In genomic region chr13:93672996-93673395, GRCh38 we compare ENCODE assay signal across 31 cellular contexts.
"Had no signal": no experiment of that assay in that cellular context is flagged by ENCODE, and none has a peak within 500 bp of the region (broad histone marks: within the 10 kb centered on the region; RNA-seq: fewer than 3 reads in every experiment).

No MANE protein-coding gene starts in this region.

- FAIRE-seq: astrocyte, bronchial epithelial cell, frontal cortex had no signal

- H3K36me3 ChIP-seq: adrenal gland, brain microvascular endothelial cell, WERI-Rb-1 had no signal

- H3K27me3 ChIP-seq: adrenal gland, brain microvascular endothelial cell, dorsolateral prefrontal cortex had no signal

- H3K9me3 ChIP-seq: adrenal gland had no signal

- DNase-seq: activated B cell treated with CpG ODN at 0.5 μM for 24 hours; activated CD4-positive, alpha-beta T cell treated with anti-CD3 and anti-CD28 coated beads for 48 hours; activated CD4-positive, alpha-beta T cell treated with anti-CD3 and anti-CD28 coated beads, Interleukin-2, amount 50 U/mL, for 1 hour; activated CD4-positive, alpha-beta T cell treated with anti-CD3 and anti-CD28 coated beads, Interleukin-2, amount 50 U/mL, for 48 hours; activated CD8-positive, alpha-beta memory T cell treated with anti-CD3 and anti-CD28 coated beads for 24 hours; activated CD8-positive, alpha-beta T cell treated with anti-CD3 and anti-CD28 coated beads for 36 hours; activated effector memory CD4-positive, alpha-beta T cell treated with Interleukin-2 at 50 U/mL for 16 hours; activated gamma-delta T cell treated with Interleukin-2 at 50 U/mL for 16 hours; activated naive CD4-positive, alpha-beta T cell treated with anti-CD3 and anti-CD28 coated beads, Interleukin-2, amount 50 U/mL, for 16 hours; activated naive CD4-positive, alpha-beta T cell treated with Interleukin-2 at 50 U/mL for 16 hours; activated naive CD8-positive, alpha-beta T cell treated with anti-CD3 and anti-CD28 coated beads for 36 hours; activated naive CD8-positive, alpha-beta T cell treated with anti-CD3 and anti-CD28 coated beads, Interleukin-2, amount 50 U/mL, for 24 hours; activated T-cell treated with anti-CD3 and anti-CD28 coated beads, Interleukin-2, amount 50 U/mL, for 4 hours; adrenal gland; brain microvascular endothelial cell; dorsolateral prefrontal cortex; effector memory CD4-positive, alpha-beta T cell; endodermal cell; foreskin fibroblast; glutamatergic neuron; T-helper 1 cell; T-helper 17 cell; T1000; WERI-Rb-1 had no signal

- ATAC-seq: activated CD4-positive, CD25-positive, alpha-beta regulatory T cell treated with anti-CD3 and anti-CD28 coated beads, Interleukin-2, amount 50 U/mL, for 24 hours; activated CD8-positive, alpha-beta T cell treated with anti-CD3 and anti-CD28 coated beads for 36 hours; activated naive CD8-positive, alpha-beta T cell treated with anti-CD3 and anti-CD28 coated beads, Interleukin-2, amount 50 U/mL, for 24 hours; activated T-cell treated with anti-CD3 and anti-CD28 coated beads, Interleukin-2, amount 50 U/mL, for 4 hours; activated T-helper 17 cell treated with anti-CD3 and anti-CD28 coated beads, Interleukin-2, amount 50 U/mL, for 72 hours; esophagus mucosa; T-helper 17 cell had no signal

- H3K27ac ChIP-seq: adrenal gland, brain microvascular endothelial cell, coronary artery, dorsolateral prefrontal cortex, WERI-Rb-1 had no signal

- H3K4me1 ChIP-seq: adrenal gland had no signal

- H3K4me3 ChIP-seq: adrenal gland, coronary artery, dorsolateral prefrontal cortex had no signal
